Comparison of ENCODE assay signal across 25 cellular contexts in genomic region chr15:69391046-69391757, GRCh38. TPM values are rescaled to one million over a fixed set of nuclear protein-coding genes. Genes with fewer than 3 reads are reported as not detected.
DNase-seq lines count a peak whose midpoint lies in the region; ATAC-seq and TF ChIP-seq lines count a peak whose summit lies in the region.
"Had no signal": no experiment of that assay in that cellular context is flagged by ENCODE, and none has a peak within 500 bp of the region (broad histone marks: within the 10 kb centered on the region; RNA-seq: fewer than 3 reads in every experiment).

No MANE protein-coding gene starts in this region.

- no peaks in the 10 kb centered on the region for H3K9me3 Mint-ChIP-seq in osteocyte (ENCODE audit: unreplicated experiment)
- H3K9me3 Mint-ChIP-seq in stimulated activated naive CD8-positive, alpha-beta T cell treated with anti-CD3 and anti-CD28 coated beads, Interleukin-15, amount 100 ng/mL, for 72 hours = no peaks in the 10 kb centered on the region
- H3K9me3 Mint-ChIP-seq: activated naive CD8-positive, alpha-beta T cell treated with anti-CD3 and anti-CD28 coated beads, Interleukin-2, amount 10 ng/mL, durations not matched to agents 7 days and 5 days; brain; dendritic cell treated with granulocyte-macrophage colony-stimulating factor and Interleukin-4, amounts not matched to agents 40 ng/mL and 50 ng/mL, for 4 days; natural killer cell treated with Interleukin-12 subunit alpha and Interleukin-12 subunit beta and Interleukin-15 and Interleukin-18, amount 100 ng/mL, for 72 hours had no signal

- H3K36me3 ChIP-seq in PC-3 (ENCODE audit: low read depth, low read length) (no peaks in the 10 kb centered on the region), WERI-Rb-1 (no peaks in the 10 kb centered on the region)
- H3K36me3 ChIP-seq: BLaER1, gastrocnemius medialis, stomach had no signal

- no TSS peak for BruUV-seq in PC-3 (replicated peaks; lab: Mats Ljungman, UMichigan)

- DNase-seq in PC-3 (peak; percentile 73), epithelial cell of esophagus (ENCODE audit: low read depth) (peak; percentile 77), osteocyte (ENCODE audit: extremely low spot score, unreplicated experiment) (peak; percentile 66), NCI-H1930 (lab: John Stamatoyannopoulos, UW) (no peak), SKM-1 (lab: John Stamatoyannopoulos, UW; ENCODE audit: unreplicated experiment) (no peak), WERI-Rb-1 (no peak)
- no peak for DNase-seq in stimulated activated naive CD8-positive, alpha-beta T cell treated with anti-CD3 and anti-CD28 coated beads, Interleukin-15, amount 100 ng/mL, for 72 hours
- DNase-seq: activated CD4-positive, CD25-positive, alpha-beta regulatory T cell treated with anti-CD3 and anti-CD28 coated beads, Interleukin-2, amount 50 U/mL, for 72 hours; activated naive CD8-positive, alpha-beta T cell treated with anti-CD3 and anti-CD28 coated beads, Interleukin-2, amount 10 ng/mL, durations not matched to agents 7 days and 5 days; Calu3; gastrocnemius medialis; H7; left cardiac atrium; NCI-H1048; NCI-H2081 treated with DMSO at 0.1 percent for 48 hours; psoas muscle; stimulated activated CD4-positive, alpha-beta T cell treated with anti-CD3 and anti-CD28 coated beads, Interleukin-4, amount 100 ng/mL, for 24 hours; stomach had no signal

- peak overlapping the region; percentile 67 for H3K27ac ChIP-seq in 22Rv1
- peak overlapping the region; percentile 98 for H3K27ac ChIP-seq in PC-3 (ENCODE audit: low read length)
- no peak overlapping the region for H3K27ac ChIP-seq in WERI-Rb-1
- H3K27ac ChIP-seq: BLaER1, gastrocnemius medialis, KMS-11, psoas muscle, skin epidermis, stomach had no signal

- H4K20me1 ChIP-seq in PC-3 (ENCODE audit: low read length) = no peaks in the 10 kb centered on the region
- H4K20me1 ChIP-seq: BLaER1 had no signal

- CTCF ChIA-PET in PC-3 (lab: Charles Lee) = no interaction called here

- no peak overlapping the region for H3K27ac Mint-ChIP-seq in osteocyte (ENCODE audit: unreplicated experiment)
- H3K27ac Mint-ChIP-seq in stimulated activated naive CD8-positive, alpha-beta T cell treated with anti-CD3 and anti-CD28 coated beads, Interleukin-15, amount 100 ng/mL, for 72 hours = no peak overlapping the region
- H3K27ac Mint-ChIP-seq: activated naive CD8-positive, alpha-beta T cell treated with anti-CD3 and anti-CD28 coated beads, Interleukin-2, amount 10 ng/mL, durations not matched to agents 7 days and 5 days; brain; dendritic cell treated with granulocyte-macrophage colony-stimulating factor and Interleukin-4, amounts not matched to agents 40 ng/mL and 50 ng/mL, for 4 days; natural killer cell treated with Interleukin-12 subunit alpha and Interleukin-12 subunit beta and Interleukin-15 and Interleukin-18, amount 100 ng/mL, for 72 hours had no signal

- no peaks in the 10 kb centered on the region for H3K36me3 Mint-ChIP-seq in osteocyte (ENCODE audit: unreplicated experiment)
- H3K36me3 Mint-ChIP-seq: activated naive CD8-positive, alpha-beta T cell treated with anti-CD3 and anti-CD28 coated beads, Interleukin-2, amount 10 ng/mL, durations not matched to agents 7 days and 5 days; brain; natural killer cell treated with Interleukin-12 subunit alpha and Interleukin-12 subunit beta and Interleukin-15 and Interleukin-18, amount 100 ng/mL, for 72 hours had no signal

- peak overlapping the region; percentile 46; the same call in 1 of the 2 replicates for H2AFZ ChIP-seq in PC-3 (ENCODE audit: low read length)

- H3K27me3 ChIP-seq in PC-3 (ENCODE audit: low read length) (no peaks in the 10 kb centered on the region), WERI-Rb-1 (ENCODE audit: insufficient read depth, low read depth, severe bottlenecking) (no peaks in the 10 kb centered on the region)
- H3K27me3 ChIP-seq: BLaER1, gastrocnemius medialis had no signal

- intact Hi-C loops in PC-3 (cut with micrococcal nuclease) = loop anchor here (5.0 kb wide), 2 partner anchors 84 to 334 kb away; no protein-coding TSS in a partner anchor

- H3K27me3 Mint-ChIP-seq in osteocyte (ENCODE audit: unreplicated experiment) = no peaks in the 10 kb centered on the region
- peaks cover 14% of the 10 kb centered on the region for H3K27me3 Mint-ChIP-seq in stimulated activated naive CD8-positive, alpha-beta T cell treated with anti-CD3 and anti-CD28 coated beads, Interleukin-15, amount 100 ng/mL, for 72 hours

- no peaks in the 10 kb centered on the region for H3K79me2 ChIP-seq in PC-3 (ENCODE audit: low read length)

- H3K9me2 ChIP-seq in PC-3 (replicated peaks; ENCODE audit: low read length) = no peaks in the 10 kb centered on the region

- H3K9ac ChIP-seq in PC-3 (ENCODE audit: low read length) = peak overlapping the region; percentile 82
- H3K9ac ChIP-seq: BLaER1, KMS-11 had no signal

- ATAC-seq in PC-3 = no peak
- ATAC-seq in stimulated activated naive CD8-positive, alpha-beta T cell treated with anti-CD3 and anti-CD28 coated beads, Interleukin-15, amount 100 ng/mL, for 72 hours = no peak
- ATAC-seq: gastrocnemius medialis; left cardiac atrium; natural killer cell treated with Interleukin-12 subunit alpha and Interleukin-12 subunit beta and Interleukin-15 and Interleukin-18, amount 100 ng/mL, for 72 hours; psoas muscle had no signal

- peak overlapping the region; percentile 84 for H3K4me2 ChIP-seq in PC-3 (ENCODE audit: low read length)
- H3K4me2 ChIP-seq: BLaER1, KMS-11 had no signal

- H3K4me1 ChIP-seq in PC-3 (ENCODE audit: insufficient read depth, low read length) = peaks cover 67% of the 10 kb centered on the region
- H3K4me1 ChIP-seq: gastrocnemius medialis had no signal

- H3K4me1 Mint-ChIP-seq in osteocyte (ENCODE audit: unreplicated experiment) = peaks cover 38% of the 10 kb centered on the region
- H3K4me1 Mint-ChIP-seq in stimulated activated naive CD8-positive, alpha-beta T cell treated with anti-CD3 and anti-CD28 coated beads, Interleukin-15, amount 100 ng/mL, for 72 hours = peaks cover 11% of the 10 kb centered on the region

- peaks cover 4% of the 10 kb centered on the region for H3F3A ChIP-seq in PC-3 (ENCODE audit: low read length, unreplicated experiment)

- H3K4me3 ChIP-seq in PC-3 (ENCODE audit: low read length) = peak overlapping the region; percentile 57; the same call in 1 of the 2 replicates
- H3K4me3 ChIP-seq in epithelial cell of esophagus (ENCODE audit: low read length) = no peak overlapping the region
- no peak overlapping the region for H3K4me3 ChIP-seq in WERI-Rb-1 (ENCODE audit: low read depth, low read length)
- H3K4me3 ChIP-seq: BLaER1, gastrocnemius medialis, psoas muscle, skin epidermis, stomach had no signal

- no peak overlapping the region for H3K4me3 Mint-ChIP-seq in osteocyte (ENCODE audit: unreplicated experiment)
- H3K4me3 Mint-ChIP-seq in stimulated activated naive CD8-positive, alpha-beta T cell treated with anti-CD3 and anti-CD28 coated beads, Interleukin-15, amount 100 ng/mL, for 72 hours = no peak overlapping the region
- H3K4me3 Mint-ChIP-seq: activated naive CD8-positive, alpha-beta T cell treated with anti-CD3 and anti-CD28 coated beads, Interleukin-2, amount 10 ng/mL, durations not matched to agents 7 days and 5 days; brain; dendritic cell treated with granulocyte-macrophage colony-stimulating factor and Interleukin-4, amounts not matched to agents 40 ng/mL and 50 ng/mL, for 4 days; natural killer cell treated with Interleukin-12 subunit alpha and Interleukin-12 subunit beta and Interleukin-15 and Interleukin-18, amount 100 ng/mL, for 72 hours had no signal

- H3K9me3 ChIP-seq in PC-3 (ENCODE audit: low read length) = no peaks in the 10 kb centered on the region
- no peaks in the 10 kb centered on the region for H3K9me3 ChIP-seq in WERI-Rb-1 (ENCODE audit: severe bottlenecking)
- H3K9me3 ChIP-seq: BLaER1, gastrocnemius medialis, psoas muscle, stomach had no signal

- POLR2A ChIA-PET in PC-3 (lab: Charles Lee; ENCODE audit: unreplicated experiment) = no interaction called here

- TF ChIP-seq CTCF in 22Rv1 (IDR thresholded peaks at IDR 0.05) (no peak), PC-3 (conservative IDR thresholded peaks at IDR 0.05; ENCODE audit: low read depth, low read length) (no peak), epithelial cell of esophagus (IDR thresholded peaks at IDR 0.05; ENCODE audit: insufficient read depth, low read depth, low read length, missing control alignments) (no peak), osteocyte (IDR thresholded peaks at IDR 0.05) (no peak), WERI-Rb-1 (IDR thresholded peaks at IDR 0.05; ENCODE audit: low read depth, low read length) (no peak)

RNA-seq across cellular contexts. Expression of gene KIF23, which starts 22.9 kb away (rescaled TPM):
- total RNA-seq in PC-3 (2014; rRNA removed) (77.3 and 87.0 TPM in 2 replicates), osteocyte (12.4 and 14.0 TPM in 2 replicates)

Comparison
In these comparisons a context has a peak if more than half of its experiments do, and no peak if none do; other contexts are left out.
1. DNase-seq: peak in PC-3 (single experiment), epithelial cell of esophagus (single experiment) and osteocyte (single experiment); none in NCI-H1930 (0 of 2), SKM-1 (single experiment), WERI-Rb-1 (single experiment) and stimulated activated naive CD8-positive, alpha-beta T cell treated with anti-CD3 and anti-CD28 coated beads, Interleukin-15, amount 100 ng/mL, for 72 hours (0 of 2).